16 cellular contexts compared by ENCODE assay signal in genomic region chr13:44955421-44955820, GRCh38. TPM values are rescaled to one million over a fixed set of nuclear protein-coding genes. Genes with fewer than 3 reads are reported as not detected.
DNase-seq lines count a peak whose midpoint lies in the region; TF ChIP-seq lines count a peak whose summit lies in the region.
"Had no signal": no experiment of that assay in that cellular context is flagged by ENCODE, and none has a peak within 500 bp of the region (broad histone marks: within the 10 kb centered on the region; RNA-seq: fewer than 3 reads in every experiment).

No MANE protein-coding gene starts in this region.

- peak overlapping the region; percentile 86 for H3K27ac ChIP-seq in VCaP
- peak overlapping the region; percentile 7 to 60 for H3K27ac ChIP-seq in right atrium auricular region
- H3K27ac ChIP-seq in parathyroid adenoma: peak overlapping the region; percentile 90
- H3K27ac ChIP-seq: SJCRH30 had no signal

- no peak overlapping the region for H2AFZ ChIP-seq in parathyroid adenoma

- H3K9me3 ChIP-seq in right atrium auricular region (no peaks in the 10 kb centered on the region), parathyroid adenoma (ENCODE audit: control insufficient read depth, low read length) (no peaks in the 10 kb centered on the region)
- H3K9me3 ChIP-seq: SJCRH30 had no signal

- peak; percentile 2 for DNase-seq in Calu3
- no peak for DNase-seq in right atrium auricular region (ENCODE audit: low spot score)
- DNase-seq in HCEC 1CT: no peak
- DNase-seq in DMS79 (lab: John Stamatoyannopoulos, UW): no peak
- no peak for DNase-seq in 8988T
- no peak for DNase-seq in NCI-H526 treated with DMSO at 0.1 percent for 48 hours (lab: John Stamatoyannopoulos, UW)
- DNase-seq: CD8-positive, alpha-beta T cell; GOT3; KBM-7; NCI-H1092; NCI-H446; NCI-H748 treated with DMSO at 0.1 percent for 48 hours; SJCRH30 had no signal

- H3K4me1 ChIP-seq in right atrium auricular region (no peaks in the 10 kb centered on the region), parathyroid adenoma (peaks cover 25% of the 10 kb centered on the region)
- H3K4me1 ChIP-seq: SJCRH30 had no signal

- BruUV-seq in Calu3 (replicated peaks; lab: Mats Ljungman, UMichigan): no TSS peak

- no peaks in the 10 kb centered on the region for H3K9me3 Mint-ChIP-seq in Calu3 (ENCODE audit: low read depth, unreplicated experiment)
- H3K9me3 Mint-ChIP-seq: CD8-positive, alpha-beta T cell had no signal

- no peaks in the 10 kb centered on the region for H3K27me3 Mint-ChIP-seq in Calu3 (ENCODE audit: unreplicated experiment)
- H3K27me3 Mint-ChIP-seq: B cell had no signal

- H3K36me3 ChIP-seq in right atrium auricular region (peaks cover 13% of the 10 kb centered on the region), parathyroid adenoma (ENCODE audit: control insufficient read depth, insufficient read depth, low read length) (no peaks in the 10 kb centered on the region)

- H3K27me3 ChIP-seq in right atrium auricular region: no peaks in the 10 kb centered on the region
- H3K27me3 ChIP-seq in parathyroid adenoma (ENCODE audit: control insufficient read depth, insufficient read depth, low read length): no peaks in the 10 kb centered on the region
- H3K27me3 ChIP-seq: SJCRH30 had no signal

- intact Hi-C loops in Calu3 (cut with micrococcal nuclease; ENCODE audit: unreplicated experiment): no loop called here

- H3K4me1 Mint-ChIP-seq in Calu3 (ENCODE audit: low read depth, unreplicated experiment): no peaks in the 10 kb centered on the region
- H3K4me1 Mint-ChIP-seq: B cell had no signal

- H3K4me2 ChIP-seq in parathyroid adenoma (ENCODE audit: low read length): peak overlapping the region; percentile 21

- CTCF ChIA-PET in Calu3 (lab: Charles Lee): interaction anchor here (0.6 kb wide), 1 partner anchor 369 kb away, joined by 3 read pairs; no protein-coding TSS in a partner anchor

- H3K36me3 Mint-ChIP-seq in Calu3 (ENCODE audit: insufficient read depth, unreplicated experiment): no peaks in the 10 kb centered on the region

- no peak overlapping the region for H3K27ac Mint-ChIP-seq in Calu3 (ENCODE audit: unreplicated experiment)
- H3K27ac Mint-ChIP-seq: B cell; CD8-positive, alpha-beta T cell had no signal

- TF ChIP-seq CTCF in Calu3 (IDR thresholded peaks at IDR 0.05; ENCODE audit: unreplicated experiment) (no peak), VCaP (conservative IDR thresholded peaks at IDR 0.05) (no peak), right atrium auricular region (IDR thresholded peaks at IDR 0.05) (no peak), parathyroid adenoma (IDR thresholded peaks at IDR 0.05) (no peak)

- no peaks in the 10 kb centered on the region for H3K79me2 ChIP-seq in parathyroid adenoma

- H3K4me3 Mint-ChIP-seq in Calu3 (ENCODE audit: low read depth, unreplicated experiment): no peak overlapping the region
- H3K4me3 Mint-ChIP-seq: B cell; CD8-positive, alpha-beta T cell had no signal

- H3K4me3 ChIP-seq in right atrium auricular region: no peak overlapping the region
- H3K4me3 ChIP-seq in parathyroid adenoma (ENCODE audit: low read depth, low read length): no peak overlapping the region
- H3K4me3 ChIP-seq: SJCRH30 had no signal

- H3K9ac ChIP-seq in parathyroid adenoma: no peak overlapping the region

RNA-seq across cellular contexts. Expression of gene NUFIP1, which starts 33.9 kb away (rescaled TPM):
- total RNA-seq in Calu3 (2022) (6.6 TPM in 2 replicates), right atrium auricular region (1 to 10 TPM; 2.2 to 2.9 TPM)

RNA-seq across cellular contexts. Expression of gene GPALPP1, which starts 33.9 kb away (rescaled TPM):
- total RNA-seq in Calu3 (2022) (21.7 and 23.1 TPM in 2 replicates), right atrium auricular region (10 to 100 TPM in 1 of 2 donors, 1 to 10 TPM in 1; 9.0 to 14.6 TPM)

Comparison
In these comparisons a context has a peak if more than half of its experiments do, and no peak if none do; other contexts are left out.
1. H3K27ac ChIP-seq: peak in every context shown above with its lines; median percentile 90 in parathyroid adenoma; 86 in VCaP; 34 in right atrium auricular region.